Comparison of ENCODE assay signal across 1 cellular context in genomic region chr5:176447982-176448608, GRCh38.
TF ChIP-seq lines count a peak whose summit lies in the region.

Gene FAF2, plus strand, starts transcription at chr5:176448385. Its CDS starts 23 bp downstream, at chr5:176448408.

TF ChIP-seq in HepG2, 621 proteins besides CTCF, POLR2A, EP300 and RAD21 (continued from another document and continues in another):
- TF ChIP-seq ZBTB10 (CRISPR knock-in tag; IDR thresholded peaks at IDR 0.05; ENCODE audit: borderline replicate concordance) (peak; percentile 32; the same call in 1 of the 2 replicates), NFKB2 (CRISPR knock-in tag; IDR thresholded peaks at IDR 0.05; ENCODE audit: borderline replicate concordance) (peak; percentile 43; the same call in 1 of the 2 replicates), SNAPC4 (CRISPR knock-in tag; IDR thresholded peaks at IDR 0.05) (peak; percentile 60; the same call in 1 of the 2 replicates), FOSL1 (CRISPR knock-in tag; IDR thresholded peaks at IDR 0.05; ENCODE audit: borderline replicate concordance) (no peak), ELF1 (CRISPR knock-in tag; IDR thresholded peaks at IDR 0.05) (peak; percentile 86), PBX2 (CRISPR knock-in tag; IDR thresholded peaks at IDR 0.05) (0 out of 2 replicates have a peak, but pooled peaks have one; percentile 11), KAT8 (CRISPR knock-in tag; IDR thresholded peaks at IDR 0.05) (peak; percentile 92), ZFP36 (IDR thresholded peaks at IDR 0.05; ENCODE audit: borderline replicate concordance, low read depth, low read length, partially characterized antibody) (no peak), ZSCAN9 (CRISPR knock-in tag; IDR thresholded peaks at IDR 0.05; ENCODE audit: borderline replicate concordance) (peak; percentile 43; the same call in 1 of the 2 replicates), U2AF2 (IDR thresholded peaks at IDR 0.05; ENCODE audit: low read depth, low read length) (no peak), ZNF558 (CRISPR knock-in tag; IDR thresholded peaks at IDR 0.05; ENCODE audit: borderline replicate concordance) (0 out of 2 replicates have a peak, but pooled peaks have one; percentile 15), GATAD1 (CRISPR knock-in tag; IDR thresholded peaks at IDR 0.05) (peak; percentile 93), MED1 (CRISPR knock-in tag; IDR thresholded peaks at IDR 0.05) (peak; percentile 68), RBFOX2 (IDR thresholded peaks at IDR 0.05; ENCODE audit: low read depth, low read length) (peak; percentile 87), ZFX (CRISPR knock-in tag; IDR thresholded peaks at IDR 0.05; ENCODE audit: low read depth) (peak; percentile 70), ZBTB33 (CRISPR knock-in tag; IDR thresholded peaks at IDR 0.05) (peak; percentile 62; the same call in 1 of the 2 replicates), SATB2 (CRISPR knock-in tag; IDR thresholded peaks at IDR 0.05) (0 out of 2 replicates have a peak, but pooled peaks have one; percentile 24), NFE2L1 (CRISPR knock-in tag; IDR thresholded peaks at IDR 0.05; ENCODE audit: borderline replicate concordance) (no peak), TAF1 (CRISPR knock-in tag; IDR thresholded peaks at IDR 0.05) (peak; percentile 86), YEATS4 (CRISPR knock-in tag; IDR thresholded peaks at IDR 0.05; ENCODE audit: borderline replicate concordance) (peak; percentile 64), ZBTB26 (CRISPR knock-in tag; IDR thresholded peaks at IDR 0.05; ENCODE audit: borderline replicate concordance) (peak; percentile 47), NFAT5 (CRISPR knock-in tag; IDR thresholded peaks at IDR 0.05) (no peak), SP2 (CRISPR knock-in tag; IDR thresholded peaks at IDR 0.05) (peak; percentile 24), ZNF343 (CRISPR knock-in tag; IDR thresholded peaks at IDR 0.05) (0 out of 2 replicates have a peak, but pooled peaks have one; percentile 37), ZNF101 (CRISPR knock-in tag; IDR thresholded peaks at IDR 0.05; ENCODE audit: borderline replicate concordance, low read depth) (no peak), ONECUT2 (CRISPR knock-in tag; IDR thresholded peaks at IDR 0.05) (no peak), IRF2 (CRISPR knock-in tag; IDR thresholded peaks at IDR 0.05) (peak; percentile 80), TGIF2 (CRISPR knock-in tag; IDR thresholded peaks at IDR 0.05) (peak; percentile 73; the same call in 1 of the 2 replicates), FOSL2 (CRISPR knock-in tag; IDR thresholded peaks at IDR 0.05) (peak; percentile 49), ZMAT3 (CRISPR knock-in tag; conservative IDR thresholded peaks at IDR 0.05) (no peak), CCDC6 (CRISPR knock-in tag; IDR thresholded peaks at IDR 0.05) (peak; percentile 67; the same call in 1 of the 2 replicates), ZNF780A (CRISPR knock-in tag; IDR thresholded peaks at IDR 0.05) (no peak), ZFP36L1 (CRISPR knock-in tag; IDR thresholded peaks at IDR 0.05) (no peak), ZNF83 (CRISPR knock-in tag; IDR thresholded peaks at IDR 0.05; ENCODE audit: borderline replicate concordance) (no peak), ZFP90 (CRISPR knock-in tag; IDR thresholded peaks at IDR 0.05; ENCODE audit: borderline replicate concordance) (peak; percentile 32), ERF (CRISPR knock-in tag; IDR thresholded peaks at IDR 0.05) (peak; percentile 74; the same call in 1 of the 2 replicates), ESRRA (CRISPR knock-in tag; IDR thresholded peaks at IDR 0.05; ENCODE audit: low read depth) (peak; percentile 38; the same call in 1 of the 2 replicates), ZNF766 (CRISPR knock-in tag; IDR thresholded peaks at IDR 0.05; ENCODE audit: borderline replicate concordance) (no peak), LRRFIP1 (CRISPR knock-in tag; conservative IDR thresholded peaks at IDR 0.05) (no peak)
